Comparison of ENCODE assay signal across 11 cellular contexts in genomic region chr18:63741769-63742168, GRCh38. TPM values are rescaled to one million over a fixed set of nuclear protein-coding genes. Genes with fewer than 3 reads are reported as not detected.
A peak's percentile ranks its signal among the peaks of the same experiment; 100 is the strongest.
DNase-seq lines count a peak whose midpoint lies in the region; ATAC-seq, FAIRE-seq and TF ChIP-seq lines count a peak whose summit lies in the region.
"Had no signal": no experiment of that assay in that cellular context is flagged by ENCODE, and none has a peak within 500 bp of the region (broad histone marks: within the 10 kb centered on the region; RNA-seq: fewer than 3 reads in every experiment).

No MANE protein-coding gene starts in this region.

- POLR2A ChIA-PET in BJ (lab: Charles Lee) (interaction anchor here (0.6 to 1.0 kb wide), 4 partner anchors 16 to 78 kb away, joined by 3 to 10 read pairs (median 3); no protein-coding TSS in a partner anchor), HepG2 (lab: Yijun Ruan, JAX) (no interaction called here)

- BruUV-seq in HepG2 (replicated peaks; lab: Mats Ljungman, UMichigan) = no TSS peak

- H3K9me3 ChIP-seq in HepG2 (ENCODE audit: low read length) (no peaks in the 10 kb centered on the region), uterus (no peaks in the 10 kb centered on the region)

- H3K36me3 ChIP-seq in BJ (ENCODE audit: control insufficient read depth, insufficient read depth, low read length) = no peaks in the 10 kb centered on the region
- no peaks in the 10 kb centered on the region for H3K36me3 ChIP-seq in HepG2 (replicated peaks in 1 of 2; ENCODE audit: control insufficient read depth in 1 of 2, insufficient read depth in 2 of 2, low read length in 2 of 2)
- no peaks in the 10 kb centered on the region for H3K36me3 ChIP-seq in uterus

- no peak for FAIRE-seq in HepG2 (lab: Jason Lieb, UNC)

- intact Hi-C loops in HepG2 (cut with micrococcal nuclease; ENCODE audit: unreplicated experiment) = loop anchor here (2.0 kb wide), 1 partner anchor 223 kb away; no protein-coding TSS in a partner anchor
- intact Hi-C loops in uterus (cut with DNase I; ENCODE audit: low total_unique reads) = no loop called here

- no peaks in the 10 kb centered on the region for H4K20me1 ChIP-seq in HepG2 (ENCODE audit: insufficient read depth, low read length)

- ATAC-seq in HepG2 = no peak
- no peak for ATAC-seq in GM18498 (IDR thresholded peaks at IDR 0.05; ENCODE audit: unreplicated experiment)
- ATAC-seq: stimulated activated effector memory CD8-positive, alpha-beta T cell treated with anti-CD3 and anti-CD28 coated beads, Interleukin-12 subunit alpha, Interleukin-12 subunit beta, amount 100 ng/mL, for 72 hours had no signal

- H3K79me2 ChIP-seq in HepG2 (ENCODE audit: insufficient read depth, low read length) = no peaks in the 10 kb centered on the region

- TF ChIP-seq POLR2A in HepG2 (IDR thresholded peaks at IDR 0.05; ENCODE audit: insufficient read depth in 1 of 2, low read depth in 2 of 2, low read length in 2 of 2) (no peak), uterus (IDR thresholded peaks at IDR 0.05) (no peak)

- H3K4me2 ChIP-seq in HepG2 (ENCODE audit: low read depth, low read length) = no peak overlapping the region

- TF ChIP-seq CTCF in BJ (IDR thresholded peaks at IDR 0.05; ENCODE audit: insufficient read depth, low read depth, low read length) (peak; percentile 63), astrocyte of the cerebellum (IDR thresholded peaks at IDR 0.05; ENCODE audit: low read depth, low read length, missing control alignments) (peak; percentile 17), HepG2 (CRISPR knock-in tag; IDR thresholded peaks at IDR 0.05) (no peak), uterus (IDR thresholded peaks at IDR 0.05) (no peak)

- TF ChIP-seq RAD21 in Ishikawa (IDR thresholded peaks at IDR 0.05; ENCODE audit: low read depth) (peak; percentile 29; the same call in 1 of the 2 replicates), HepG2 (CRISPR knock-in tag; IDR thresholded peaks at IDR 0.05) (no peak)

- in situ Hi-C loops in astrocyte of the cerebellum (cut with HindIII; ENCODE audit: low sequenced_read_pairs) = no loop called here
- in situ Hi-C loops in HepG2 (cut with HindIII; ENCODE audit: extremely low pct_ligation_motif_present, low pct_unique_long_range_greater_than_20kb) = no loop called here

- under 1% methylated on average over 4 of the region's 4 CpGs for WGBS in HepG2 (ENCODE audit: low lambda C conversion rate)

- H3K9ac ChIP-seq in HepG2 (ENCODE audit: insufficient read depth, low read depth, low read length) = no peak overlapping the region

- no peak overlapping the region for H2AFZ ChIP-seq in HepG2 (ENCODE audit: low read length)

- no peaks in the 10 kb centered on the region for H3K27me3 ChIP-seq in BJ (ENCODE audit: control insufficient read depth, insufficient read depth, low read length)
- no peaks in the 10 kb centered on the region for H3K27me3 ChIP-seq in HepG2 (ENCODE audit: control insufficient read depth in 1 of 2, insufficient read depth in 2 of 2, low read length in 2 of 2)
- H3K27me3 ChIP-seq in uterus = no peaks in the 10 kb centered on the region

- H3K4me1 ChIP-seq in HepG2 (ENCODE audit: insufficient read depth, low read length) = no peaks in the 10 kb centered on the region
- H3K4me1 ChIP-seq in uterus = no peaks in the 10 kb centered on the region

- H3K27ac ChIP-seq in HepG2 (ENCODE audit: extremely low read length, insufficient read depth, low read length) (no peak overlapping the region), uterus (no peak overlapping the region)

- DNase-seq in BJ (ENCODE audit: low read depth) = no peak
- DNase-seq in astrocyte of the cerebellum (ENCODE audit: low read depth) = no peak
- DNase-seq in HepG2 (ENCODE audit: low spot score) = no peak
- no peak for DNase-seq in uterus
- no peak for DNase-seq in putamen (ENCODE audit: low spot score)
- no peak for DNase-seq in stimulated activated CD8-positive, alpha-beta memory T cell treated with anti-CD3 and anti-CD28 coated beads, Interleukin-4, amount 100 ng/mL, for 48 hours
- DNase-seq: cerebellar nuclear complex, NCI-H2029 had no signal

- CTCF ChIA-PET in BJ (lab: Yijun Ruan, JAX) = interaction anchor here (0.6 to 6.8 kb wide), 40 partner anchors 9 to 235 kb away, joined by 3 to 117 read pairs (median 5); partner anchors contain the start of genes SERPINB12 and SERPINB7
- CTCF ChIA-PET in HepG2 (lab: Yijun Ruan, JAX; ENCODE audit: low intra/inter-chr PET ratio, low total read pairs) = no interaction called here

- TF ChIP-seq EP300 in Ishikawa (IDR thresholded peaks at IDR 0.05; ENCODE audit: borderline replicate concordance) (no peak), HepG2 (IDR thresholded peaks at IDR 0.05; ENCODE audit: low read depth in 2 of 2, low read length in 2 of 2) (no peak), HepG2 (CRISPR knock-in tag; IDR thresholded peaks at IDR 0.05; ENCODE audit: borderline replicate concordance) (no peak)

- H3K4me3 ChIP-seq in BJ (ENCODE audit: low read depth, low read length) = no peak overlapping the region
- no peak overlapping the region for H3K4me3 ChIP-seq in astrocyte of the cerebellum (ENCODE audit: low read depth, low read length)
- no peak overlapping the region for H3K4me3 ChIP-seq in HepG2 (replicated peaks in 1 of 3; ENCODE audit: insufficient read depth in 1 of 3, low read depth in 2 of 3, low read length in 3 of 3)
- no peak overlapping the region for H3K4me3 ChIP-seq in uterus

TF ChIP-seq in Ishikawa, 13 proteins besides CTCF, POLR2A, EP300 and RAD21 (continues in another document):
- TF ChIP-seq CEBPB (IDR thresholded peaks at IDR 0.05) (no peak), ZBTB7A (IDR thresholded peaks at IDR 0.05; ENCODE audit: low read depth) (no peak)

TF ChIP-seq in HepG2, 621 proteins besides CTCF, POLR2A, EP300 and RAD21:
- TF ChIP-seq ZNF891 (CRISPR knock-in tag; IDR thresholded peaks at IDR 0.05) (no peak), STAG1 (CRISPR knock-in tag; IDR thresholded peaks at IDR 0.05) (0 out of 2 replicates have a peak, but pooled peaks have one; percentile 8), SMC3 (IDR thresholded peaks at IDR 0.05; ENCODE audit: low read length) (0 out of 2 replicates have a peak, but pooled peaks have one; percentile 6)

RNA-seq across cellular contexts. Expression of gene SERPINB7, which starts 33.4 kb away (rescaled TPM):
- polyA plus RNA-seq in BJ (2011; rRNA removed) (149 and 246 TPM in 2 replicates), HepG2 (2011; rRNA removed) (not detected in 2 replicates)
- polyA minus RNA-seq in BJ (2011; rRNA and poly(A)+ RNA removed) = 29.2 and 49.1 TPM in 2 replicates
- total RNA-seq in HepG2 (2016; rRNA removed; fragmentation: Illumina TruSeq; extraction: Trizol) (not detected in 2 replicates), uterus (not detected)
- not detected in 2 replicates for total RNA-seq in HepG2 (2016; cell fraction: cytosol; rRNA removed; fragmentation: Illumina TruSeq; extraction: Trizol; ENCODE audit: low read depth)
- total RNA-seq in HepG2 (2016; cell fraction: insoluble cytoplasmic fraction; rRNA removed; fragmentation: Illumina TruSeq; extraction: Trizol) = not detected in 2 replicates
- not detected in 2 replicates for total RNA-seq in HepG2 (2016; cell fraction: membrane; rRNA removed; fragmentation: Illumina TruSeq; extraction: Trizol)
- not detected in 2 replicates for total RNA-seq in HepG2 (2016; cell fraction: nucleus; rRNA removed; fragmentation: Illumina TruSeq; extraction: Trizol)
- not detected in 2 replicates for polyA plus RNA-seq in HepG2 (2011; cell fraction: cytosol; rRNA removed)
- not detected in 2 replicates for polyA plus RNA-seq in HepG2 (2011; cell fraction: nucleus; rRNA removed)
- polyA plus RNA-seq in HepG2 (2012) = not detected in 2 replicates
- polyA plus RNA-seq in HepG2 (2016; cell fraction: cytosol; fragmentation: Illumina TruSeq; extraction: Trizol; ENCODE audit: low read depth) = not detected in 2 replicates
- not detected in 2 replicates for polyA plus RNA-seq in HepG2 (2016; cell fraction: insoluble cytoplasmic fraction; fragmentation: Illumina TruSeq; extraction: Trizol; ENCODE audit: low read depth)
- polyA plus RNA-seq in HepG2 (2016; cell fraction: membrane; fragmentation: Illumina TruSeq; extraction: Trizol; ENCODE audit: low read depth) = not detected in 2 replicates
- not detected in 2 replicates for polyA plus RNA-seq in HepG2 (2016; cell fraction: nucleus; fragmentation: Illumina TruSeq; extraction: Trizol; ENCODE audit: insufficient read depth, low read depth)
- polyA minus RNA-seq in HepG2 (2011; rRNA and poly(A)+ RNA removed; ENCODE audit: low replicate concordance) = not detected in 2 replicates
- not detected in 2 replicates for polyA minus RNA-seq in HepG2 (2011; cell fraction: cytosol; rRNA and poly(A)+ RNA removed)
- not detected in 2 replicates for polyA minus RNA-seq in HepG2 (2011; cell fraction: nucleus; rRNA and poly(A)+ RNA removed)

RNA-seq across cellular contexts. Expression of gene SERPINB11, which starts 39.0 kb away (rescaled TPM):
- not detected in 2 replicates for polyA plus RNA-seq in BJ (2011; rRNA removed)
- polyA minus RNA-seq in BJ (2011; rRNA and poly(A)+ RNA removed) = not detected in 2 replicates
- total RNA-seq in HepG2 (2016; rRNA removed; fragmentation: Illumina TruSeq; extraction: Trizol) = not detected in 2 replicates
- not detected in 2 replicates for total RNA-seq in HepG2 (2016; cell fraction: cytosol; rRNA removed; fragmentation: Illumina TruSeq; extraction: Trizol; ENCODE audit: low read depth)
- total RNA-seq in HepG2 (2016; cell fraction: insoluble cytoplasmic fraction; rRNA removed; fragmentation: Illumina TruSeq; extraction: Trizol) = not detected in 2 replicates
- total RNA-seq in HepG2 (2016; cell fraction: membrane; rRNA removed; fragmentation: Illumina TruSeq; extraction: Trizol) = not detected in 2 replicates
- total RNA-seq in HepG2 (2016; cell fraction: nucleus; rRNA removed; fragmentation: Illumina TruSeq; extraction: Trizol) = not detected in 2 replicates
- polyA plus RNA-seq in HepG2 (2011; rRNA removed) = not detected in 2 replicates
- not detected in 2 replicates for polyA plus RNA-seq in HepG2 (2011; cell fraction: cytosol; rRNA removed)
- polyA plus RNA-seq in HepG2 (2011; cell fraction: nucleus; rRNA removed) = not detected in 2 replicates
- polyA plus RNA-seq in HepG2 (2012) = not detected in 2 replicates
- polyA plus RNA-seq in HepG2 (2016; cell fraction: cytosol; fragmentation: Illumina TruSeq; extraction: Trizol; ENCODE audit: low read depth) = not detected in 2 replicates
- not detected in 2 replicates for polyA plus RNA-seq in HepG2 (2016; cell fraction: insoluble cytoplasmic fraction; fragmentation: Illumina TruSeq; extraction: Trizol; ENCODE audit: low read depth)
- polyA plus RNA-seq in HepG2 (2016; cell fraction: membrane; fragmentation: Illumina TruSeq; extraction: Trizol; ENCODE audit: low read depth) = not detected in 2 replicates
- not detected in 2 replicates for polyA plus RNA-seq in HepG2 (2016; cell fraction: nucleus; fragmentation: Illumina TruSeq; extraction: Trizol; ENCODE audit: insufficient read depth, low read depth)
- polyA minus RNA-seq in HepG2 (2011; rRNA and poly(A)+ RNA removed; ENCODE audit: low replicate concordance) = not detected in 2 replicates
- polyA minus RNA-seq in HepG2 (2011; cell fraction: cytosol; rRNA and poly(A)+ RNA removed) = not detected in 2 replicates
- polyA minus RNA-seq in HepG2 (2011; cell fraction: nucleus; rRNA and poly(A)+ RNA removed) = not detected in 2 replicates
- total RNA-seq in uterus = not detected

Comparison
In these comparisons a context has a peak if more than half of its experiments do, and no peak if none do; other contexts are left out.
1. CTCF ChIP-seq: peak in BJ (single experiment) and astrocyte of the cerebellum (single experiment); none in HepG2 (single experiment) and uterus (0 of 4).